In genomic region chr12:92145731-92146496, GRCh38 we compare ENCODE assay signal across 8 cellular contexts. TPM values are rescaled to one million over a fixed set of nuclear protein-coding genes. Genes with fewer than 3 reads are reported as not detected.
DNase-seq lines count a peak whose midpoint lies in the region; ATAC-seq and TF ChIP-seq lines count a peak whose summit lies in the region.

TSS of gene BTG1 (minus strand) at chr12:92145846. CDS start at chr12:92145535, 311 bp downstream.

- DNase-seq in Daoy (ENCODE audit: low read depth), result peak; percentile 99
- DNase-seq in GOT3 (lab: John Stamatoyannopoulos, UW), result peak; percentile 97
- DNase-seq in LNCaP clone FGC (ENCODE audit: low read depth), result peak; percentile 100
- peak; percentile 99 for DNase-seq in RWPE1 (ENCODE audit: low spot score)
- DNase-seq in fibroblast of gingiva (ENCODE audit: low read depth), result peak; percentile 100
- DNase-seq in naive B cell, result peak; percentile 99

- no peaks in the 10 kb centered on the region for H3K9me3 Mint-ChIP-seq in activated T-helper 17 cell treated with anti-CD3 and anti-CD28 coated beads, Interleukin-2, amount 50 U/mL, for 72 hours
- H3K9me3 Mint-ChIP-seq in naive B cell, result peaks cover 0 to 7% (median 2%) of the 10 kb centered on the region in 7 donors
- no peaks in the 10 kb centered on the region for H3K9me3 Mint-ChIP-seq in stimulated activated memory B cell treated with anti-CD40 and anti-IgM and Interleukin-4, amounts not matched to agents 10 μg/mL and 1 μg/mL and 100 μg/mL, for 72 hours

- peaks cover 75% of the 10 kb centered on the region for H3K36me3 Mint-ChIP-seq in activated T-helper 17 cell treated with anti-CD3 and anti-CD28 coated beads, Interleukin-2, amount 50 U/mL, for 72 hours (ENCODE audit: low read depth)
- peaks cover 42 to 62% of the 10 kb centered on the region in 2 donors for H3K36me3 Mint-ChIP-seq in naive B cell
- peaks cover 89% of the 10 kb centered on the region for H3K36me3 Mint-ChIP-seq in stimulated activated memory B cell treated with anti-CD40 and anti-IgM and Interleukin-4, amounts not matched to agents 10 μg/mL and 1 μg/mL and 100 μg/mL, for 72 hours

- H3K27me3 Mint-ChIP-seq in activated T-helper 17 cell treated with anti-CD3 and anti-CD28 coated beads, Interleukin-2, amount 50 U/mL, for 72 hours, result no peaks in the 10 kb centered on the region
- H3K27me3 Mint-ChIP-seq in naive B cell, result no peaks in the 10 kb centered on the region
- no peaks in the 10 kb centered on the region for H3K27me3 Mint-ChIP-seq in stimulated activated memory B cell treated with anti-CD40 and anti-IgM and Interleukin-4, amounts not matched to agents 10 μg/mL and 1 μg/mL and 100 μg/mL, for 72 hours

- TF ChIP-seq CTCF in LNCaP clone FGC (IDR thresholded peaks at IDR 0.05; ENCODE audit: control insufficient read depth, extremely low read depth, insufficient read depth) (0 out of 2 replicates have a peak, but pooled peaks have one; percentile 1), RWPE1 (conservative IDR thresholded peaks at IDR 0.05; ENCODE audit: low read depth) (no peak)

- peak within 1 kb of the TSS; percentile 87 for H3K27ac Mint-ChIP-seq in activated T-helper 17 cell treated with anti-CD3 and anti-CD28 coated beads, Interleukin-2, amount 50 U/mL, for 72 hours
- peak within 1 kb of the TSS; percentile 95 to 100 (median 100) for H3K27ac Mint-ChIP-seq in naive B cell
- H3K27ac Mint-ChIP-seq in stimulated activated memory B cell treated with anti-CD40 and anti-IgM and Interleukin-4, amounts not matched to agents 10 μg/mL and 1 μg/mL and 100 μg/mL, for 72 hours, result peak within 1 kb of the TSS; percentile 99

- POLR2A ChIA-PET in RWPE1 (lab: Yijun Ruan, JAX; ENCODE audit: low non-redundant PET), result interaction anchor here (0.5 to 1.6 kb wide), 9 partner anchors 16 to 764 kb away, joined by 3 to 9 read pairs (median 4); no protein-coding TSS in a partner anchor

- peak within 1 kb of the TSS; percentile 78 for H3K4me3 ChIP-seq in LNCaP clone FGC (ENCODE audit: low read depth, low read length)

- peaks cover 17% of the 10 kb centered on the region for H3K4me1 Mint-ChIP-seq in activated T-helper 17 cell treated with anti-CD3 and anti-CD28 coated beads, Interleukin-2, amount 50 U/mL, for 72 hours
- peaks cover 29 to 37% (median 33%) of the 10 kb centered on the region in 3 donors for H3K4me1 Mint-ChIP-seq in naive B cell
- H3K4me1 Mint-ChIP-seq in stimulated activated memory B cell treated with anti-CD40 and anti-IgM and Interleukin-4, amounts not matched to agents 10 μg/mL and 1 μg/mL and 100 μg/mL, for 72 hours, result peaks cover 24% of the 10 kb centered on the region

- H3K27ac ChIP-seq in RWPE1, result peak within 1 kb of the TSS; percentile 98

- CTCF ChIA-PET in RWPE1 (lab: Yijun Ruan, JAX), result interaction anchor here (0.5 to 0.7 kb wide), 5 partner anchors 82 to 1016 kb away, joined by 3 to 5 read pairs (median 3); no protein-coding TSS in a partner anchor

- H3K4me3 Mint-ChIP-seq in activated T-helper 17 cell treated with anti-CD3 and anti-CD28 coated beads, Interleukin-2, amount 50 U/mL, for 72 hours, result peak within 1 kb of the TSS; percentile 100
- H3K4me3 Mint-ChIP-seq in naive B cell, result peak within 1 kb of the TSS; percentile 96 to 100 (median 100)
- peak within 1 kb of the TSS; percentile 95 for H3K4me3 Mint-ChIP-seq in stimulated activated memory B cell treated with anti-CD40 and anti-IgM and Interleukin-4, amounts not matched to agents 10 μg/mL and 1 μg/mL and 100 μg/mL, for 72 hours

- peak; percentile 82 for ATAC-seq in activated T-helper 17 cell treated with anti-CD3 and anti-CD28 coated beads, Interleukin-2, amount 50 U/mL, for 72 hours (replicated peaks)
- ATAC-seq in naive B cell (ENCODE audit: low read depth in 2 of 2), result peak; percentile 71 to 76
- ATAC-seq in stimulated activated memory B cell treated with anti-CD40 and anti-IgM and Interleukin-4, amounts not matched to agents 10 μg/mL and 1 μg/mL and 100 μg/mL, for 72 hours, result peak; percentile 93

RNA-seq across cellular contexts. Expression of gene BTG1, which starts in this region (rescaled TPM):
- total RNA-seq in Daoy (2014; rRNA removed; shearing (Covaris generic)), result 2.5 and 5.4 TPM in 2 replicates
- 100 to 1,000 TPM; 131 to 648 TPM for total RNA-seq in activated T-helper 17 cell treated with anti-CD3 and anti-CD28 coated beads, Interleukin-2, amount 50 U/mL, for 72 hours
- polyA plus RNA-seq in naive B cell (ENCODE audit: low read depth in 6 of 6), result 1,000 to 10,000 TPM in 3 of 6 donors, 100 to 1,000 TPM in 3; 644 to 1,809 (median 1,004) TPM

Comparison
In these comparisons a context has a peak if more than half of its experiments do, and no peak if none do; other contexts are left out.
1. Peak in every context shown above with its lines: DNase-seq, ATAC-seq, H3K4me3 ChIP-seq and H3K27ac ChIP-seq.
2. RNA of gene BTG1 (total RNA-seq): 131 to 648 TPM in activated T-helper 17 cell treated with anti-CD3 and anti-CD28 coated beads, Interleukin-2, amount 50 U/mL, for 72 hours; 2.5 to 5.4 TPM in Daoy; every median in the first group is over 10 times any median in the second.